Comparison of ENCODE assay signal across 1 cellular context in the genomic region with DNA sequence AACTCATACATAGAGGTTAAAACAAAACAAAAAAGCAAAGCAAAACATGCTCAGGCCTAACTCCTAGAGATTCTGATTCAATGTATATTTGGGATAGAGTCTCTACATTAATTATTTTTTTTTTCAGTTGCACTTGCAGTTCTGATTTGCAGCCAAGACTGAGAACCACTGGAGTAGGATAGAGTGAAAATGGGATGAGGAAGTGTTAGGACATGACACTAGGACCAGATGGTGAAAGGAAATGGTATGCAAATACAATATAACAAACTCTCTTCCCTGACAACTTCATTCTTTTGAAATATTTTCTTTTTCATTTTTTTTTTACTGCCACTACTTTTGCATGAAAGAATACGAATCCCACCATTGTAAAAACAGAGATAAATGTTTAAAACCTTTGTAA.
TF ChIP-seq lines count a peak whose summit lies in the region.

No MANE protein-coding gene starts in this region.

TF ChIP-seq in H1, 55 proteins besides CTCF, POLR2A, EP300 and RAD21:
- TF ChIP-seq TAF1 (IDR thresholded peaks at IDR 0.05; ENCODE audit: low read depth, low read length) (no peak), SP2 (IDR thresholded peaks at IDR 0.05; ENCODE audit: low read length) (no peak), BACH1 (IDR thresholded peaks at IDR 0.05; ENCODE audit: low read length) (no peak), KDM5A (IDR thresholded peaks at IDR 0.05; ENCODE audit: low read length) (no peak), JUND (IDR thresholded peaks at IDR 0.05; ENCODE audit: low read length) (no peak)
- TF ChIP-seq, protein P1, sequence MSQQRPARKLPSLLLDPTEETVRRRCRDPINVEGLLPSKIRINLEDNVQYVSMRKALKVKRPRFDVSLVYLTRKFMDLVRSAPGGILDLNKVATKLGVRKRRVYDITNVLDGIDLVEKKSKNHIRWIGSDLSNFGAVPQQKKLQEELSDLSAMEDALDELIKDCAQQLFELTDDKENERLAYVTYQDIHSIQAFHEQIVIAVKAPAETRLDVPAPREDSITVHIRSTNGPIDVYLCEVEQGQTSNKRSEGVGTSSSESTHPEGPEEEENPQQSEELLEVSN (IDR thresholded peaks at IDR 0.05) = no peak
